1 cellular context compared by ENCODE assay signal in the genomic region with DNA sequence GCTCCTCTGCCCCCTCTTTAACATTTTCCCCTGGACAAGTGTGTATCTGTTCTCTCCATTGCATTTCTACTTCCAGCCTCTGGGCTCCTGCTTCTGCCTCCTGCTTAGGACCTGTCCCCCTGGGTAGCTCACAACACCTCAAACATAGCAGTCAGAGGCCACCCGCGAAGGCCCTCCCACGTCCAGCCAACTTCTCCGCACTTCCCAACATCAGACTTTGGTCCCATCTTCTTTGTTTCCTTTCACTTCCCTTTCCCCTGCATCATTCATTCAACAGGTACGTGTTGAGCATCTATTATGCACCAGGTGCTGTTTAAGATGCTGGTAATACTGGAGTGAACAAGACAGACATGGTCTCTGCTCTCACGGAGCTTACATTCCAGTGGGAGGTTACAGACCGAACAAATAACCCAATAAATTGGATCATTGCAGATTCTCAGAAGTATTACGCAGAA.
TF ChIP-seq lines count a peak whose summit lies in the region.

No MANE protein-coding gene starts in this region.

TF ChIP-seq in GM12878, 131 proteins besides CTCF, POLR2A, EP300 and RAD21:
- peak; percentile 92 for TF ChIP-seq ZNF24 (IDR thresholded peaks at IDR 0.05)
- TF ChIP-seq KLF5 (IDR thresholded peaks at IDR 0.05; ENCODE audit: partially characterized antibody): no peak
- TF ChIP-seq NBN (IDR thresholded peaks at IDR 0.05): 0 out of 2 replicates have a peak, but pooled peaks have one; percentile 7
- peak; percentile 50; the same call in 1 of the 2 replicates for TF ChIP-seq SPI1 (IDR thresholded peaks at IDR 0.05; ENCODE audit: borderline replicate concordance, insufficient read depth, low read depth, low read length)
- TF ChIP-seq JUND (IDR thresholded peaks at IDR 0.05; ENCODE audit: low read depth, low read length): no peak
